ENCODE assay signal across 1 cellular context in the genomic region with DNA sequence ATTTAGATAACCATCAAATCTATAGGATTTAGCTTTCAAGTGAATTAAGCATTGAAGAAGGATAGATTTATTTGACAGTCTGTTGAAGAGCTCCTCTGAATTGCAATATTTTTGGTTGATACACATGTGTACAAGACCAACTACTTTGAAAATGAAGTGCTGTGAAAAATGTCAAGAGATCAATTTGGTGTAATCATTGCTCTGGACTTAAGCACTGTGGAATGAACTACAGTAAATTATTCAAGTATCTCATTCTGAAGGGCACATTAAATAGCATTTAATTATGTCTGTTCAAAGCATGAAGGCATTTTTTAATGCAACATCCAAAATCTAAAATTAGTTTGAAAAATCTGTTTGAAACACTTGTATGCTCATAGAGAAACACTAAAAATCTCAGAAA.
TF ChIP-seq lines count a peak whose summit lies in the region.

No MANE protein-coding gene starts in this region.

TF ChIP-seq in GM23338, 12 proteins besides CTCF, POLR2A, EP300 and RAD21:
- TF ChIP-seq, protein P1, sequence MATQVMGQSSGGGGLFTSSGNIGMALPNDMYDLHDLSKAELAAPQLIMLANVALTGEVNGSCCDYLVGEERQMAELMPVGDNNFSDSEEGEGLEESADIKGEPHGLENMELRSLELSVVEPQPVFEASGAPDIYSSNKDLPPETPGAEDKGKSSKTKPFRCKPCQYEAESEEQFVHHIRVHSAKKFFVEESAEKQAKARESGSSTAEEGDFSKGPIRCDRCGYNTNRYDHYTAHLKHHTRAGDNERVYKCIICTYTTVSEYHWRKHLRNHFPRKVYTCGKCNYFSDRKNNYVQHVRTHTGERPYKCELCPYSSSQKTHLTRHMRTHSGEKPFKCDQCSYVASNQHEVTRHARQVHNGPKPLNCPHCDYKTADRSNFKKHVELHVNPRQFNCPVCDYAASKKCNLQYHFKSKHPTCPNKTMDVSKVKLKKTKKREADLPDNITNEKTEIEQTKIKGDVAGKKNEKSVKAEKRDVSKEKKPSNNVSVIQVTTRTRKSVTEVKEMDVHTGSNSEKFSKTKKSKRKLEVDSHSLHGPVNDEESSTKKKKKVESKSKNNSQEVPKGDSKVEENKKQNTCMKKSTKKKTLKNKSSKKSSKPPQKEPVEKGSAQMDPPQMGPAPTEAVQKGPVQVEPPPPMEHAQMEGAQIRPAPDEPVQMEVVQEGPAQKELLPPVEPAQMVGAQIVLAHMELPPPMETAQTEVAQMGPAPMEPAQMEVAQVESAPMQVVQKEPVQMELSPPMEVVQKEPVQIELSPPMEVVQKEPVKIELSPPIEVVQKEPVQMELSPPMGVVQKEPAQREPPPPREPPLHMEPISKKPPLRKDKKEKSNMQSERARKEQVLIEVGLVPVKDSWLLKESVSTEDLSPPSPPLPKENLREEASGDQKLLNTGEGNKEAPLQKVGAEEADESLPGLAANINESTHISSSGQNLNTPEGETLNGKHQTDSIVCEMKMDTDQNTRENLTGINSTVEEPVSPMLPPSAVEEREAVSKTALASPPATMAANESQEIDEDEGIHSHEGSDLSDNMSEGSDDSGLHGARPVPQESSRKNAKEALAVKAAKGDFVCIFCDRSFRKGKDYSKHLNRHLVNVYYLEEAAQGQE (IDR thresholded peaks at IDR 0.05; ENCODE audit: unreplicated experiment): no peak
- TF ChIP-seq JUNB (IDR thresholded peaks at IDR 0.05; ENCODE audit: unreplicated experiment) (no peak), EZH2phosphoT487 (IDR thresholded peaks at IDR 0.05; ENCODE audit: unreplicated experiment) (no peak), ZNF331 (CRISPR knock-in tag; IDR thresholded peaks at IDR 0.05; ENCODE audit: low read depth) (no peak), ZNF114 (CRISPR knock-in tag; IDR thresholded peaks at IDR 0.05) (no peak), NANOG (IDR thresholded peaks at IDR 0.05; ENCODE audit: borderline replicate concordance) (no peak), CREB1 (CRISPR knock-in tag; IDR thresholded peaks at IDR 0.05; ENCODE audit: low read depth) (no peak), POLR2AphosphoS5 (IDR thresholded peaks at IDR 0.05; ENCODE audit: low read depth) (no peak), STAT1 (IDR thresholded peaks at IDR 0.05; ENCODE audit: unreplicated experiment) (no peak), EZH2 (IDR thresholded peaks at IDR 0.05; ENCODE audit: low read depth, unreplicated experiment) (no peak)
- TF ChIP-seq, protein P2, sequence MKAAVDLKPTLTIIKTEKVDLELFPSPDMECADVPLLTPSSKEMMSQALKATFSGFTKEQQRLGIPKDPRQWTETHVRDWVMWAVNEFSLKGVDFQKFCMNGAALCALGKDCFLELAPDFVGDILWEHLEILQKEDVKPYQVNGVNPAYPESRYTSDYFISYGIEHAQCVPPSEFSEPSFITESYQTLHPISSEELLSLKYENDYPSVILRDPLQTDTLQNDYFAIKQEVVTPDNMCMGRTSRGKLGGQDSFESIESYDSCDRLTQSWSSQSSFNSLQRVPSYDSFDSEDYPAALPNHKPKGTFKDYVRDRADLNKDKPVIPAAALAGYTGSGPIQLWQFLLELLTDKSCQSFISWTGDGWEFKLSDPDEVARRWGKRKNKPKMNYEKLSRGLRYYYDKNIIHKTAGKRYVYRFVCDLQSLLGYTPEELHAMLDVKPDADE (IDR thresholded peaks at IDR 0.05): no peak
- TF ChIP-seq, protein P3, sequence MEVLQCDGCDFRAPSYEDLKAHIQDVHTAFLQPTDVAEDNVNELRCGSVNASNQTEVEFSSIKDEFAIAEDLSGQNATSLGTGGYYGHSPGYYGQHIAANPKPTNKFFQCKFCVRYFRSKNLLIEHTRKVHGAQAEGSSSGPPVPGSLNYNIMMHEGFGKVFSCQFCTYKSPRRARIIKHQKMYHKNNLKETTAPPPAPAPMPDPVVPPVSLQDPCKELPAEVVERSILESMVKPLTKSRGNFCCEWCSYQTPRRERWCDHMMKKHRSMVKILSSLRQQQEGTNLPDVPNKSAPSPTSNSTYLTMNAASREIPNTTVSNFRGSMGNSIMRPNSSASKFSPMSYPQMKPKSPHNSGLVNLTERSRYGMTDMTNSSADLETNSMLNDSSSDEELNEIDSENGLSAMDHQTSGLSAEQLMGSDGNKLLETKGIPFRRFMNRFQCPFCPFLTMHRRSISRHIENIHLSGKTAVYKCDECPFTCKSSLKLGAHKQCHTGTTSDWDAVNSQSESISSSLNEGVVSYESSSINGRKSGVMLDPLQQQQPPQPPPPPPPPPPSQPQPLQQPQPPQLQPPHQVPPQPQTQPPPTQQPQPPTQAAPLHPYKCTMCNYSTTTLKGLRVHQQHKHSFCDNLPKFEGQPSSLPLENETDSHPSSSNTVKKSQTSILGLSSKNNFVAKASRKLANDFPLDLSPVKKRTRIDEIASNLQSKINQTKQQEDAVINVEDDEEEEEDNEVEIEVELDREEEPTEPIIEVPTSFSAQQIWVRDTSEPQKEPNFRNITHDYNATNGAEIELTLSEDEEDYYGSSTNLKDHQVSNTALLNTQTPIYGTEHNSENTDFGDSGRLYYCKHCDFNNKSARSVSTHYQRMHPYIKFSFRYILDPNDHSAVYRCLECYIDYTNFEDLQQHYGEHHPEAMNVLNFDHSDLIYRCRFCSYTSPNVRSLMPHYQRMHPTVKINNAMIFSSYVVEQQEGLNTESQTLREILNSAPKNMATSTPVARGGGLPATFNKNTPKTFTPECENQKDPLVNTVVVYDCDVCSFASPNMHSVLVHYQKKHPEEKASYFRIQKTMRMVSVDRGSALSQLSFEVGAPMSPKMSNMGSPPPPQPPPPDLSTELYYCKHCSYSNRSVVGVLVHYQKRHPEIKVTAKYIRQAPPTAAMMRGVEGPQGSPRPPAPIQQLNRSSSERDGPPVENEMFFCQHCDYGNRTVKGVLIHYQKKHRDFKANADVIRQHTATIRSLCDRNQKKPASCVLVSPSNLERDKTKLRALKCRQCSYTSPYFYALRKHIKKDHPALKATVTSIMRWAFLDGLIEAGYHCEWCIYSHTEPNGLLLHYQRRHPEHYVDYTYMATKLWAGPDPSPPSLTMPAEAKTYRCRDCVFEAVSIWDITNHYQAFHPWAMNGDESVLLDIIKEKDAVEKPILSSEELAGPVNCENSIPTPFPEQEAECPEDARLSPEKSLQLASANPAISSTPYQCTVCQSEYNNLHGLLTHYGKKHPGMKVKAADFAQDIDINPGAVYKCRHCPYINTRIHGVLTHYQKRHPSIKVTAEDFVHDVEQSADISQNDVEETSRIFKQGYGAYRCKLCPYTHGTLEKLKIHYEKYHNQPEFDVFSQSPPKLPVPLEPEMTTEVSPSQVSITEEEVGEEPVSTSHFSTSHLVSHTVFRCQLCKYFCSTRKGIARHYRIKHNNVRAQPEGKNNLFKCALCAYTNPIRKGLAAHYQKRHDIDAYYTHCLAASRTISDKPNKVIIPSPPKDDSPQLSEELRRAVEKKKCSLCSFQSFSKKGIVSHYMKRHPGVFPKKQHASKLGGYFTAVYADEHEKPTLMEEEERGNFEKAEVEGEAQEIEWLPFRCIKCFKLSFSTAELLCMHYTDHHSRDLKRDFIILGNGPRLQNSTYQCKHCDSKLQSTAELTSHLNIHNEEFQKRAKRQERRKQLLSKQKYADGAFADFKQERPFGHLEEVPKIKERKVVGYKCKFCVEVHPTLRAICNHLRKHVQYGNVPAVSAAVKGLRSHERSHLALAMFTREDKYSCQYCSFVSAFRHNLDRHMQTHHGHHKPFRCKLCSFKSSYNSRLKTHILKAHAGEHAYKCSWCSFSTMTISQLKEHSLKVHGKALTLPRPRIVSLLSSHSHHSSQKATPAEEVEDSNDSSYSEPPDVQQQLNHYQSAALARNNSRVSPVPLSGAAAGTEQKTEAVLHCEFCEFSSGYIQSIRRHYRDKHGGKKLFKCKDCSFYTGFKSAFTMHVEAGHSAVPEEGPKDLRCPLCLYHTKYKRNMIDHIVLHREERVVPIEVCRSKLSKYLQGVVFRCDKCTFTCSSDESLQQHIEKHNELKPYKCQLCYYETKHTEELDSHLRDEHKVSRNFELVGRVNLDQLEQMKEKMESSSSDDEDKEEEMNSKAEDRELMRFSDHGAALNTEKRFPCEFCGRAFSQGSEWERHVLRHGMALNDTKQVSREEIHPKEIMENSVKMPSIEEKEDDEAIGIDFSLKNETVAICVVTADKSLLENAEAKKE (CRISPR knock-in tag; IDR thresholded peaks at IDR 0.05): no peak
TF ChIP-seq in GM23338: peak in this region for 0.
